ENCODE assay signal across 1 cellular context in the genomic region with DNA sequence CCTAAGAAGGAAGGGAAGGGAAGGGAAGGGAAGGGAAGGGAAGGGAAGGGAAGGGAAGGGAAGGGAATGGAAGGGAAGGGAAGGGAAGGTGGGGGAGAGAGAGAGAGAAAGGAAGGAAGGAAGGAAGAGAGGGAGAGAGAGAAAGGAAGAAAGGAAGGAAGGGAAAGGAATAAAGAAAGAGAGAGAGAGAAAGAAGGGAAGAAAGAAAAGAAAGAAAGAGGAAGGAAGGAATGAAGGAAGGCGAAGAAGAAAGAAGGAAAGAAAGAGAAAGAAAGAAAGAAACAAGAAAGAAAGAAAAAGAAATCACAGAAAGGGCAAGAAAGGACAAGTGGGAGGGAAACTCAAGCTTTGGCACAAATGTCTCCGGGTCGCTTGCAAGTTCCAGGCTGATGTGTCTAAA.
TF ChIP-seq lines count a peak whose summit lies in the region.

No MANE protein-coding gene starts in this region.

TF ChIP-seq in K562, 482 proteins besides CTCF, POLR2A, EP300 and RAD21 (continued from another document):
- TF ChIP-seq, protein P1, sequence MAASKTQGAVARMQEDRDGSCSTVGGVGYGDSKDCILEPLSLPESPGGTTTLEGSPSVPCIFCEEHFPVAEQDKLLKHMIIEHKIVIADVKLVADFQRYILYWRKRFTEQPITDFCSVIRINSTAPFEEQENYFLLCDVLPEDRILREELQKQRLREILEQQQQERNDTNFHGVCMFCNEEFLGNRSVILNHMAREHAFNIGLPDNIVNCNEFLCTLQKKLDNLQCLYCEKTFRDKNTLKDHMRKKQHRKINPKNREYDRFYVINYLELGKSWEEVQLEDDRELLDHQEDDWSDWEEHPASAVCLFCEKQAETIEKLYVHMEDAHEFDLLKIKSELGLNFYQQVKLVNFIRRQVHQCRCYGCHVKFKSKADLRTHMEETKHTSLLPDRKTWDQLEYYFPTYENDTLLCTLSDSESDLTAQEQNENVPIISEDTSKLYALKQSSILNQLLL (CRISPR knock-in tag; IDR thresholded peaks at IDR 0.05; ENCODE audit: borderline replicate concordance), result no peak
- no peak for TF ChIP-seq ZEB2 (IDR thresholded peaks at IDR 0.05)
- TF ChIP-seq, protein P2, sequence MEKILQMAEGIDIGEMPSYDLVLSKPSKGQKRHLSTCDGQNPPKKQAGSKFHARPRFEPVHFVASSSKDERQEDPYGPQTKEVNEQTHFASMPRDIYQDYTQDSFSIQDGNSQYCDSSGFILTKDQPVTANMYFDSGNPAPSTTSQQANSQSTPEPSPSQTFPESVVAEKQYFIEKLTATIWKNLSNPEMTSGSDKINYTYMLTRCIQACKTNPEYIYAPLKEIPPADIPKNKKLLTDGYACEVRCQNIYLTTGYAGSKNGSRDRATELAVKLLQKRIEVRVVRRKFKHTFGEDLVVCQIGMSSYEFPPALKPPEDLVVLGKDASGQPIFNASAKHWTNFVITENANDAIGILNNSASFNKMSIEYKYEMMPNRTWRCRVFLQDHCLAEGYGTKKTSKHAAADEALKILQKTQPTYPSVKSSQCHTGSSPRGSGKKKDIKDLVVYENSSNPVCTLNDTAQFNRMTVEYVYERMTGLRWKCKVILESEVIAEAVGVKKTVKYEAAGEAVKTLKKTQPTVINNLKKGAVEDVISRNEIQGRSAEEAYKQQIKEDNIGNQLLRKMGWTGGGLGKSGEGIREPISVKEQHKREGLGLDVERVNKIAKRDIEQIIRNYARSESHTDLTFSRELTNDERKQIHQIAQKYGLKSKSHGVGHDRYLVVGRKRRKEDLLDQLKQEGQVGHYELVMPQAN (IDR thresholded peaks at IDR 0.05; ENCODE audit: borderline replicate concordance), result no peak
- no peak for TF ChIP-seq SAP30 (IDR thresholded peaks at IDR 0.05; ENCODE audit: borderline replicate concordance, insufficient read depth, low read depth, low read length, poor library complexity, severe bottlenecking)
- no peak for TF ChIP-seq NR2C2 (CRISPR knock-in tag; IDR thresholded peaks at IDR 0.05)
- TF ChIP-seq NR2C2 (tag; IDR thresholded peaks at IDR 0.05), result no peak
- TF ChIP-seq, protein P3, sequence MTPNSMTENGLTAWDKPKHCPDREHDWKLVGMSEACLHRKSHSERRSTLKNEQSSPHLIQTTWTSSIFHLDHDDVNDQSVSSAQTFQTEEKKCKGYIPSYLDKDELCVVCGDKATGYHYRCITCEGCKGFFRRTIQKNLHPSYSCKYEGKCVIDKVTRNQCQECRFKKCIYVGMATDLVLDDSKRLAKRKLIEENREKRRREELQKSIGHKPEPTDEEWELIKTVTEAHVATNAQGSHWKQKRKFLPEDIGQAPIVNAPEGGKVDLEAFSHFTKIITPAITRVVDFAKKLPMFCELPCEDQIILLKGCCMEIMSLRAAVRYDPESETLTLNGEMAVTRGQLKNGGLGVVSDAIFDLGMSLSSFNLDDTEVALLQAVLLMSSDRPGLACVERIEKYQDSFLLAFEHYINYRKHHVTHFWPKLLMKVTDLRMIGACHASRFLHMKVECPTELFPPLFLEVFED (CRISPR knock-in tag; conservative IDR thresholded peaks at IDR 0.05), result 0 out of 2 replicates have a peak, but pooled peaks have one; percentile 37
- TF ChIP-seq, protein P4, sequence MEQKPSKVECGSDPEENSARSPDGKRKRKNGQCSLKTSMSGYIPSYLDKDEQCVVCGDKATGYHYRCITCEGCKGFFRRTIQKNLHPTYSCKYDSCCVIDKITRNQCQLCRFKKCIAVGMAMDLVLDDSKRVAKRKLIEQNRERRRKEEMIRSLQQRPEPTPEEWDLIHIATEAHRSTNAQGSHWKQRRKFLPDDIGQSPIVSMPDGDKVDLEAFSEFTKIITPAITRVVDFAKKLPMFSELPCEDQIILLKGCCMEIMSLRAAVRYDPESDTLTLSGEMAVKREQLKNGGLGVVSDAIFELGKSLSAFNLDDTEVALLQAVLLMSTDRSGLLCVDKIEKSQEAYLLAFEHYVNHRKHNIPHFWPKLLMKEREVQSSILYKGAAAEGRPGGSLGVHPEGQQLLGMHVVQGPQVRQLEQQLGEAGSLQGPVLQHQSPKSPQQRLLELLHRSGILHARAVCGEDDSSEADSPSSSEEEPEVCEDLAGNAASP (IDR thresholded peaks at IDR 0.05), result no peak
- no peak for TF ChIP-seq ZNF707 (CRISPR knock-in tag; conservative IDR thresholded peaks at IDR 0.05)
- TF ChIP-seq, protein P5, sequence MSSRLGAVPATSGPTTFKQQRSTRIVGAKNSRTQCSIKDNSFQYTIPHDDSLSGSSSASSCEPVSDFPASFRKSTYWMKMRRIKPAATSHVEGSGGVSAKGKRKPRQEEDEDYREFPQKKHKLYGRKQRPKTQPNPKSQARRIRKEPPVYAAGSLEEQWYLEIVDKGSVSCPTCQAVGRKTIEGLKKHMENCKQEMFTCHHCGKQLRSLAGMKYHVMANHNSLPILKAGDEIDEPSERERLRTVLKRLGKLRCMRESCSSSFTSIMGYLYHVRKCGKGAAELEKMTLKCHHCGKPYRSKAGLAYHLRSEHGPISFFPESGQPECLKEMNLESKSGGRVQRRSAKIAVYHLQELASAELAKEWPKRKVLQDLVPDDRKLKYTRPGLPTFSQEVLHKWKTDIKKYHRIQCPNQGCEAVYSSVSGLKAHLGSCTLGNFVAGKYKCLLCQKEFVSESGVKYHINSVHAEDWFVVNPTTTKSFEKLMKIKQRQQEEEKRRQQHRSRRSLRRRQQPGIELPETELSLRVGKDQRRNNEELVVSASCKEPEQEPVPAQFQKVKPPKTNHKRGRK (tag; IDR thresholded peaks at IDR 0.05), result peak; percentile 64
- TF ChIP-seq, protein P6, sequence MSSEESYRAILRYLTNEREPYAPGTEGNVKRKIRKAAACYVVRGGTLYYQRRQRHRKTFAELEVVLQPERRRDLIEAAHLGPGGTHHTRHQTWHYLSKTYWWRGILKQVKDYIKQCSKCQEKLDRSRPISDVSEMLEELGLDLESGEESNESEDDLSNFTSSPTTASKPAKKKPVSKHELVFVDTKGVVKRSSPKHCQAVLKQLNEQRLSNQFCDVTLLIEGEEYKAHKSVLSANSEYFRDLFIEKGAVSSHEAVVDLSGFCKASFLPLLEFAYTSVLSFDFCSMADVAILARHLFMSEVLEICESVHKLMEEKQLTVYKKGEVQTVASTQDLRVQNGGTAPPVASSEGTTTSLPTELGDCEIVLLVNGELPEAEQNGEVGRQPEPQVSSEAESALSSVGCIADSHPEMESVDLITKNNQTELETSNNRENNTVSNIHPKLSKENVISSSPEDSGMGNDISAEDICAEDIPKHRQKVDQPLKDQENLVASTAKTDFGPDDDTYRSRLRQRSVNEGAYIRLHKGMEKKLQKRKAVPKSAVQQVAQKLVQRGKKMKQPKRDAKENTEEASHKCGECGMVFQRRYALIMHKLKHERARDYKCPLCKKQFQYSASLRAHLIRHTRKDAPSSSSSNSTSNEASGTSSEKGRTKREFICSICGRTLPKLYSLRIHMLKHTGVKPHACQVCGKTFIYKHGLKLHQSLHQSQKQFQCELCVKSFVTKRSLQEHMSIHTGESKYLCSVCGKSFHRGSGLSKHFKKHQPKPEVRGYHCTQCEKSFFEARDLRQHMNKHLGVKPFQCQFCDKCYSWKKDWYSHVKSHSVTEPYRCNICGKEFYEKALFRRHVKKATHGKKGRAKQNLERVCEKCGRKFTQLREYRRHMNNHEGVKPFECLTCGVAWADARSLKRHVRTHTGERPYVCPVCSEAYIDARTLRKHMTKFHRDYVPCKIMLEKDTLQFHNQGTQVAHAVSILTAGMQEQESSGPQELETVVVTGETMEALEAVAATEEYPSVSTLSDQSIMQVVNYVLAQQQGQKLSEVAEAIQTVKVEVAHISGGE (CRISPR knock-in tag; IDR thresholded peaks at IDR 0.05), result no peak
- no peak for TF ChIP-seq HDAC3 (IDR thresholded peaks at IDR 0.05; ENCODE audit: borderline replicate concordance, partially characterized antibody)
- TF ChIP-seq, protein P7, sequence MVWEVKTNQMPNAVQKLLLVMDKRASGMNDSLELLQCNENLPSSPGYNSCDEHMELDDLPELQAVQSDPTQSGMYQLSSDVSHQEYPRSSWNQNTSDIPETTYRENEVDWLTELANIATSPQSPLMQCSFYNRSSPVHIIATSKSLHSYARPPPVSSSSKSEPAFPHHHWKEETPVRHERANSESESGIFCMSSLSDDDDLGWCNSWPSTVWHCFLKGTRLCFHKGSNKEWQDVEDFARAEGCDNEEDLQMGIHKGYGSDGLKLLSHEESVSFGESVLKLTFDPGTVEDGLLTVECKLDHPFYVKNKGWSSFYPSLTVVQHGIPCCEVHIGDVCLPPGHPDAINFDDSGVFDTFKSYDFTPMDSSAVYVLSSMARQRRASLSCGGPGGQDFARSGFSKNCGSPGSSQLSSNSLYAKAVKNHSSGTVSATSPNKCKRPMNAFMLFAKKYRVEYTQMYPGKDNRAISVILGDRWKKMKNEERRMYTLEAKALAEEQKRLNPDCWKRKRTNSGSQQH (CRISPR knock-in tag; IDR thresholded peaks at IDR 0.05), result 0 out of 2 replicates have a peak, but pooled peaks have one; percentile 54
- peak; percentile 56; the same call in 1 of the 2 replicates for TF ChIP-seq ELF4 (CRISPR knock-in tag; IDR thresholded peaks at IDR 0.05)
- TF ChIP-seq HIVEP1 (CRISPR knock-in tag; IDR thresholded peaks at IDR 0.05), result no peak
- TF ChIP-seq, protein P8, sequence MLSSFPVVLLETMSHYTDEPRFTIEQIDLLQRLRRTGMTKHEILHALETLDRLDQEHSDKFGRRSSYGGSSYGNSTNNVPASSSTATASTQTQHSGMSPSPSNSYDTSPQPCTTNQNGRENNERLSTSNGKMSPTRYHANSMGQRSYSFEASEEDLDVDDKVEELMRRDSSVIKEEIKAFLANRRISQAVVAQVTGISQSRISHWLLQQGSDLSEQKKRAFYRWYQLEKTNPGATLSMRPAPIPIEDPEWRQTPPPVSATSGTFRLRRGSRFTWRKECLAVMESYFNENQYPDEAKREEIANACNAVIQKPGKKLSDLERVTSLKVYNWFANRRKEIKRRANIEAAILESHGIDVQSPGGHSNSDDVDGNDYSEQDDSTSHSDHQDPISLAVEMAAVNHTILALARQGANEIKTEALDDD (IDR thresholded peaks at IDR 0.05), result no peak
- TF ChIP-seq TBP (optimal IDR thresholded peaks at IDR 0.05; ENCODE audit: low read depth, low read length), result no peak
- no peak for TF ChIP-seq E2F3 (CRISPR knock-in tag; IDR thresholded peaks at IDR 0.05)
- TF ChIP-seq ZNF551 (CRISPR knock-in tag; IDR thresholded peaks at IDR 0.05), result no peak
